Comparison of ENCODE assay signal across 12 cellular contexts in genomic region chr5:80237243-80237642, GRCh38.
"Had no signal": no experiment of that assay in that cellular context is flagged by ENCODE, and none has a peak within 500 bp of the region (broad histone marks: within the 10 kb centered on the region; RNA-seq: fewer than 3 reads in every experiment).

No MANE protein-coding gene starts in this region.

- H3K27ac Mint-ChIP-seq: activated B cell treated with CpG ODN at 0.5 μM for 24 hours; memory B cell; T-helper 1 cell treated with Interleukin-12 subunit alpha and Interleukin-12 subunit beta and Interleukin-4 antibody, amounts not matched to agents 30 μg/mL and 1 μg/mL, for 36 hours had no signal

- H3K27me3 Mint-ChIP-seq: activated B cell treated with CpG ODN at 0.5 μM for 24 hours, memory B cell had no signal

- H3K27me3 ChIP-seq: colonic mucosa, gastrocnemius medialis, ovary had no signal

- DNase-seq: activated B cell treated with CpG ODN at 0.5 μM for 24 hours; activated CD8-positive, alpha-beta memory T cell treated with anti-CD3 and anti-CD28 coated beads, Interleukin-2, amount 50 U/mL, for 4 hours; activated effector memory CD4-positive, alpha-beta T cell treated with Interleukin-2 at 50 U/mL for 16 hours; colonic mucosa; gastrocnemius medialis; left ventricle myocardium inferior; ovary; SK-N-SH; stimulated activated CD4-positive, alpha-beta T cell treated with anti-CD3 and anti-CD28 coated beads, Interleukin-2, amount 100 ng/mL, for 48 hours; stimulated activated naive CD4-positive, alpha-beta T cell treated with Interleukin-2 at 50 U/mL for 16 hours had no signal

- H3K9me3 ChIP-seq: colonic mucosa, gastrocnemius medialis, left ventricle myocardium inferior, ovary had no signal

- ATAC-seq: gastrocnemius medialis had no signal

- H3K4me3 Mint-ChIP-seq: activated B cell treated with CpG ODN at 0.5 μM for 24 hours; memory B cell; T-helper 1 cell treated with Interleukin-12 subunit alpha and Interleukin-12 subunit beta and Interleukin-4 antibody, amounts not matched to agents 30 μg/mL and 1 μg/mL, for 36 hours had no signal

- H3K36me3 ChIP-seq: colonic mucosa, gastrocnemius medialis, ovary had no signal

- H3K27ac ChIP-seq: colonic mucosa, gastrocnemius medialis, left ventricle myocardium inferior, ovary had no signal

- H3K4me3 ChIP-seq: colonic mucosa, gastrocnemius medialis, left ventricle myocardium inferior, ovary had no signal
